In the genomic region with DNA sequence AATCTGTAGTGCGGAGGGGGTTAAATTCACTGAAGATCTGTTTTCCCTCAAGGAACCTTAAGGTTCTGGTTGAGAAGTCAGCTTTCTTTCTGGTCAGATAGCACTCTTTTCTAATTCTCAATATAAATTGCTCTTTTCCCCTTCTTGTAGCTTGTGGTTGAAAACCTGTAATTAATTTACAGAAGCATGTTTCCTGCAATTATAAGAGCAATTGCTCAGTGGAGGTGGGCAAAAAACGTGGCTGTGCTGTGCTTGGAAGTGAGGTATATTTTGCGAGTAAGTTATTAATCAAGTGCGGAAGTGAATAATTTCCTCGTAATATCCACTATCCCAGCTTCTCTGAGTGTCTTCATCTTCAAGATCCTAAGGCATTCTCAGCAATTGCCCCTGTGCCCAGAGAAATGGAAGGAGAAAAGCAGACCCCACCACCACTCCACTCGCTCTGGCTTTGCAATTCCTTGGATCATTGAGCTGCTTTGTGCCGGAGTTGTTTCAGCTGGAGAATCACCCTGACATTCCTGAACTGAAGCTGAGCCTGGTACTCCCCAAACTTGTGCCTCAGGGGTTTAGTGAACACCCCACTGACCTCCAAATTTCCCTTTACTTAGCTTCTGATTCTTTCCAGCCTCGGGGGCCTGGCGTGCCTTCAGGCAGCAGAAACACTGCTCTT, we compare ENCODE assay signal across 17 cellular contexts.
"Had no signal": no experiment of that assay in that cellular context is flagged by ENCODE, and none has a peak within 500 bp of the region (broad histone marks: within the 10 kb centered on the region; RNA-seq: fewer than 3 reads in every experiment).

No MANE protein-coding gene starts in this region.

- DNase-seq: activated CD4-positive, alpha-beta T cell treated with anti-CD3 and anti-CD28 coated beads for 1 hour; amniotic stem cell; effector CD8-positive, alpha-beta T cell; occipital lobe; stimulated activated CD4-positive, alpha-beta T cell treated with anti-CD3 and anti-CD28 coated beads, Interleukin-4, amount 100 ng/mL, for 1 hour; T-helper 17 cell; transverse colon; uterus had no signal

- H3K27me3 ChIP-seq: gastroesophageal sphincter, suprapubic skin, transverse colon, uterus had no signal

- H3K9me3 ChIP-seq: esophagus muscularis mucosa, gastroesophageal sphincter, lower lobe of right lung, suprapubic skin, transverse colon, uterus had no signal

- H3K4me3 ChIP-seq: esophagus muscularis mucosa, gastroesophageal sphincter, lower lobe of right lung, suprapubic skin, transverse colon, uterus had no signal

- H3K36me3 ChIP-seq: esophagus muscularis mucosa, gastroesophageal sphincter, lower lobe of right lung, suprapubic skin, transverse colon, uterus, WERI-Rb-1 had no signal

- H3K4me3 Mint-ChIP-seq: activated naive CD8-positive, alpha-beta T cell; dendritic cell treated with granulocyte-macrophage colony-stimulating factor and Interleukin-4, amounts not matched to agents 40 ng/mL and 50 ng/mL, for 4 days; natural killer cell treated with Interleukin-12 subunit alpha and Interleukin-12 subunit beta and Interleukin-15 and Interleukin-18, amount 100 ng/mL, for 72 hours; stimulated activated naive CD8-positive, alpha-beta T cell treated with anti-CD3 and anti-CD28 coated beads, Interleukin-15, amount 100 ng/mL, for 72 hours; T-helper 17 cell had no signal

- H3K27ac ChIP-seq: esophagus muscularis mucosa, gastroesophageal sphincter, lower lobe of right lung, suprapubic skin, transverse colon, uterus, WERI-Rb-1 had no signal

- H3K9me3 Mint-ChIP-seq: dendritic cell treated with granulocyte-macrophage colony-stimulating factor and Interleukin-4, amounts not matched to agents 40 ng/mL and 50 ng/mL, for 4 days; natural killer cell treated with Interleukin-12 subunit alpha and Interleukin-12 subunit beta and Interleukin-15 and Interleukin-18, amount 100 ng/mL, for 72 hours; stimulated activated naive CD8-positive, alpha-beta T cell treated with anti-CD3 and anti-CD28 coated beads, Interleukin-15, amount 100 ng/mL, for 72 hours had no signal

- H3K4me1 Mint-ChIP-seq: stimulated activated naive CD8-positive, alpha-beta T cell treated with anti-CD3 and anti-CD28 coated beads, Interleukin-15, amount 100 ng/mL, for 72 hours had no signal

- H3K27ac Mint-ChIP-seq: activated naive CD8-positive, alpha-beta T cell; dendritic cell treated with granulocyte-macrophage colony-stimulating factor and Interleukin-4, amounts not matched to agents 40 ng/mL and 50 ng/mL, for 4 days; natural killer cell treated with Interleukin-12 subunit alpha and Interleukin-12 subunit beta and Interleukin-15 and Interleukin-18, amount 100 ng/mL, for 72 hours; stimulated activated naive CD8-positive, alpha-beta T cell treated with anti-CD3 and anti-CD28 coated beads, Interleukin-15, amount 100 ng/mL, for 72 hours; T-helper 17 cell had no signal

- H3K4me1 ChIP-seq: esophagus muscularis mucosa, gastroesophageal sphincter, lower lobe of right lung, suprapubic skin, transverse colon, uterus had no signal

- ATAC-seq: gastroesophageal sphincter, T-helper 17 cell had no signal

- H3K27me3 Mint-ChIP-seq: dendritic cell treated with granulocyte-macrophage colony-stimulating factor and Interleukin-4, amounts not matched to agents 40 ng/mL and 50 ng/mL, for 4 days had no signal

- H3K36me3 Mint-ChIP-seq: activated naive CD8-positive, alpha-beta T cell; natural killer cell treated with Interleukin-12 subunit alpha and Interleukin-12 subunit beta and Interleukin-15 and Interleukin-18, amount 100 ng/mL, for 72 hours had no signal
